In the genomic region with DNA sequence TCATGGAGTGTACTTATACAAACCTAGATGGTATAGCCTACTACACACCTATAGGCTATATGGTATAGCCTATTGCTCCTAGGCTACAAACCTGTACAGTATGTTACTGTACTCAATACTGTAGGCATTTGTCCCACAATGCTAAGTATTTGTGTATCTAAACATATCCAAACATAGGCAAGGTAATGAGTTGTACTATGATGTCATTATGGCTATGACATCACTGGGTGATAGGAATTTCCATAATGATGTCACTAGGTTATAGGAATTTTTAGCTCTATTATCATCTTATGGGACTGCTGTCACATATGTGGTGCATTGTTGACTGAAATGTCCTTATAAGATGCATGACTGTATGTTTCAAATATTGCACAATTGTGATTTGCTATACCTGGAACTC, we compare ENCODE assay signal across 37 cellular contexts. TPM values are rescaled to one million over a fixed set of nuclear protein-coding genes. Genes with fewer than 3 reads are reported as not detected.
"Had no signal": no experiment of that assay in that cellular context is flagged by ENCODE, and none has a peak within 500 bp of the region (broad histone marks: within the 10 kb centered on the region; RNA-seq: fewer than 3 reads in every experiment).

No MANE protein-coding gene starts in this region.

- H3K27me3 ChIP-seq: body of pancreas, brain microvascular endothelial cell had no signal

- H3K9me3 ChIP-seq: adrenal gland, body of pancreas had no signal

- ATAC-seq: activated CD8-positive, alpha-beta T cell treated with anti-CD3 and anti-CD28 coated beads for 36 hours; activated naive CD4-positive, alpha-beta T cell treated with anti-CD3 and anti-CD28 coated beads, Interleukin-2, amount 50 U/mL, for 72 hours; activated T-cell treated with anti-CD3 and anti-CD28 coated beads, Interleukin-2, amount 50 U/mL, for 4 hours; activated T-cell treated with anti-CD3 and anti-CD28 coated beads, Interleukin-2, amount 50 U/mL, for 72 hours; activated T-helper 17 cell treated with anti-CD3 and anti-CD28 coated beads, Interleukin-2, amount 50 U/mL, for 72 hours; body of pancreas had no signal

- H3K4me3 ChIP-seq: adrenal gland, body of pancreas, breast epithelium had no signal

- DNase-seq: activated B cell treated with CpG ODN at 0.5 μM for 24 hours; activated CD4-positive, alpha-beta memory T cell treated with anti-CD3 and anti-CD28 coated beads for 36 hours; activated CD4-positive, alpha-beta T cell treated with anti-CD3 and anti-CD28 coated beads for 4 hours; activated CD4-positive, alpha-beta T cell treated with anti-CD3 and anti-CD28 coated beads, Interleukin-2, amount 10 ng/mL, durations not matched to agents 24 days and 14 days; activated CD4-positive, alpha-beta T cell treated with anti-CD3 and anti-CD28 coated beads, Interleukin-2, amount 50 U/mL, for 1 hour; activated CD4-positive, alpha-beta T cell treated with anti-CD3 and anti-CD28 coated beads, Interleukin-2, amount 50 U/mL, for 4 hours; activated CD4-positive, CD25-positive, alpha-beta regulatory T cell treated with anti-CD3 and anti-CD28 coated beads, Interleukin-2, amount 50 U/mL, for 72 hours; activated CD8-positive, alpha-beta memory T cell treated with anti-CD3 and anti-CD28 coated beads, Interleukin-2, amount 50 U/mL, for 4 hours; activated CD8-positive, alpha-beta T cell treated with anti-CD3 and anti-CD28 coated beads for 36 hours; activated effector memory CD4-positive, alpha-beta T cell treated with anti-CD3 and anti-CD28 coated beads, Interleukin-2, amount 50 U/mL, for 16 hours; activated gamma-delta T cell treated with Interleukin-2 at 50 U/mL for 16 hours; activated naive CD4-positive, alpha-beta T cell; activated naive CD4-positive, alpha-beta T cell treated with anti-CD3 and anti-CD28 coated beads for 36 hours; activated naive CD4-positive, alpha-beta T cell treated with anti-CD3 and anti-CD28 coated beads, Interleukin-2, amount 50 U/mL, for 16 hours; activated naive CD8-positive, alpha-beta T cell treated with anti-CD3 and anti-CD28 coated beads for 36 hours; activated T-cell treated with anti-CD3 and anti-CD28 coated beads for 4 hours; activated T-cell treated with anti-CD3 and anti-CD28 coated beads, Interleukin-2, amount 50 U/mL, for 1 hour; activated T-cell treated with anti-CD3 and anti-CD28 coated beads, Interleukin-2, amount 50 U/mL, for 4 hours; activated T-cell treated with anti-CD3 and anti-CD28 coated beads, Interleukin-2, amount 50 U/mL, for 72 hours; adrenal gland; amniotic stem cell; aorta; body of pancreas; brain microvascular endothelial cell; central memory CD4-positive, alpha-beta T cell; T-helper 1 cell; T-helper 2 cell; T-helper 9 cell had no signal

- H3K4me1 ChIP-seq: adrenal gland, body of pancreas, breast epithelium had no signal

- FAIRE-seq: TTC549 had no signal

- H3K36me3 ChIP-seq: adrenal gland, brain microvascular endothelial cell, breast epithelium had no signal

- H3K27ac ChIP-seq: adrenal gland, body of pancreas, brain microvascular endothelial cell, breast epithelium, VCaP had no signal

RNA-seq across cellular contexts. Expression of gene PAGE1, which starts 5.5 kb away (rescaled TPM):
- total RNA-seq: activated B cell treated with CpG ODN at 0.5 μM for 24 hours; activated CD4-positive, alpha-beta memory T cell treated with anti-CD3 and anti-CD28 coated beads for 36 hours; activated CD4-positive, alpha-beta T cell treated with anti-CD3 and anti-CD28 coated beads, Interleukin-2, amount 10 ng/mL, durations not matched to agents 24 days and 14 days; activated CD8-positive, alpha-beta memory T cell treated with anti-CD3 and anti-CD28 coated beads for 36 hours; activated CD8-positive, alpha-beta T cell treated with anti-CD3 and anti-CD28 coated beads for 36 hours; activated naive CD4-positive, alpha-beta T cell treated with anti-CD3 and anti-CD28 coated beads for 36 hours; activated naive CD4-positive, alpha-beta T cell treated with anti-CD3 and anti-CD28 coated beads, Interleukin-2, amount 50 U/mL, for 72 hours; activated naive CD8-positive, alpha-beta T cell treated with anti-CD3 and anti-CD28 coated beads for 36 hours; activated T-cell treated with anti-CD3 and anti-CD28 coated beads, Interleukin-2, amount 50 U/mL, for 4 hours; activated T-cell treated with anti-CD3 and anti-CD28 coated beads, Interleukin-2, amount 50 U/mL, for 72 hours; activated T-helper 1 cell treated with anti-CD3 and anti-CD28 coated beads, Interleukin-12 subunit alpha, Interleukin-12 subunit beta, Interleukin-2, Interleukin-4 antibody, amounts not matched to agents 30 ng/mL and 10 ng/mL and 1 ng/mL, durations not matched to agents 14 hours and 24 hours and 36 hours; activated T-helper 17 cell treated with anti-CD3 and anti-CD28 coated beads, Interleukin-2, amount 50 U/mL, for 72 hours; adrenal gland; aorta; astrocyte; body of pancreas; breast epithelium; cardiac septum had no signal
- polyA plus RNA-seq: adrenal gland, aorta had no signal
